ENCODE assay signal across 8 cellular contexts in genomic region chr10:131548176-131548575, GRCh38.
"Had no signal": no experiment of that assay in that cellular context is flagged by ENCODE, and none has a peak within 500 bp of the region (broad histone marks: within the 10 kb centered on the region; RNA-seq: fewer than 3 reads in every experiment).

No MANE protein-coding gene starts in this region.

- H3K27ac ChIP-seq: HL-60 had no signal

- DNase-seq: IMR-90, KBM-7, KG1 had no signal

- ATAC-seq: HepG2, K562 had no signal

- H3K27ac Mint-ChIP-seq: IgD-negative memory B cell had no signal

- H3K4me3 Mint-ChIP-seq: IgD-negative memory B cell had no signal

- H3K36me3 Mint-ChIP-seq: IgD-negative memory B cell had no signal

- H3K4me1 Mint-ChIP-seq: IgD-negative memory B cell had no signal

- H3K4me3 ChIP-seq: K562 had no signal

- FAIRE-seq: HepG2, HTR-8/SVneo, K562 had no signal
